ENCODE assay signal across 12 cellular contexts in genomic region chr12:47779943-47780504, GRCh38. TPM values are rescaled to one million over a fixed set of nuclear protein-coding genes. Genes with fewer than 3 reads are reported as not detected.
DNase-seq lines count a peak whose midpoint lies in the region; ATAC-seq and TF ChIP-seq lines count a peak whose summit lies in the region.
"Had no signal": no experiment of that assay in that cellular context is flagged by ENCODE, and none has a peak within 500 bp of the region (broad histone marks: within the 10 kb centered on the region; RNA-seq: fewer than 3 reads in every experiment).

No MANE protein-coding gene starts in this region.

- H3K9me3 ChIP-seq in mammary epithelial cell (replicated peaks; ENCODE audit: insufficient read depth, low read length) (no peaks in the 10 kb centered on the region), gastroesophageal sphincter (no peaks in the 10 kb centered on the region)
- H3K9me3 ChIP-seq: colonic mucosa, mucosa of descending colon had no signal

- in situ Hi-C loops in mammary epithelial cell (cut with MboI; ENCODE audit: low sequenced_read_pairs in 2 of 2), result loop anchor here (5.0 kb wide), 2 partner anchors 38 to 57 kb away; no protein-coding TSS in a partner anchor

- H3K27me3 Mint-ChIP-seq in MCF 10A (ENCODE audit: insufficient read depth, unreplicated experiment) (no peaks in the 10 kb centered on the region), T-cell (no peaks in the 10 kb centered on the region)
- H3K27me3 Mint-ChIP-seq in activated CD8-positive, alpha-beta T cell treated with anti-CD3 and anti-CD28 coated beads for 36 hours, result no peaks in the 10 kb centered on the region

- 87% methylated on average over 10 of the region's 11 CpGs for WGBS in mammary epithelial cell (ENCODE audit: low coverage, missing lambda C conversion rate)
- WGBS in gastroesophageal sphincter (ENCODE audit: low coverage in 1 of 2), 2 donors, result 61% methylated on average over 3 of the region's 11 CpGs; no CpG with 5 or more reads in 1 of the 2 donors

- H3K4me1 ChIP-seq in mammary epithelial cell (ENCODE audit: insufficient read depth, low read length), result peaks cover 59% of the 10 kb centered on the region
- peaks cover 10 to 62% (median 42%) of the 10 kb centered on the region in 3 donors for H3K4me1 ChIP-seq in gastroesophageal sphincter
- H3K4me1 ChIP-seq: colonic mucosa had no signal

- H3K9ac ChIP-seq in mammary epithelial cell (ENCODE audit: insufficient read depth, low read length), result no peak overlapping the region

- TF ChIP-seq POLR2A in gastroesophageal sphincter (IDR thresholded peaks at IDR 0.05), result no peak

- H2AFZ ChIP-seq in mammary epithelial cell (ENCODE audit: low read depth, low read length), result no peak overlapping the region

- H3K27me3 ChIP-seq in mammary epithelial cell (ENCODE audit: insufficient read depth, low read length) (no peaks in the 10 kb centered on the region), gastroesophageal sphincter (no peaks in the 10 kb centered on the region)
- H3K27me3 ChIP-seq: colonic mucosa had no signal

- H3K4me2 ChIP-seq in mammary epithelial cell (ENCODE audit: insufficient read depth, low read depth, low read length), result no peak overlapping the region

- BruUV-seq in MCF 10A (replicated peaks; lab: Mats Ljungman, UMichigan) (TSS peak; percentile 3), mammary epithelial cell (replicated peaks; lab: Mats Ljungman, UMichigan) (no TSS peak)

- intact Hi-C loops in MCF 10A (cut with micrococcal nuclease), result loop anchor here (1.0 to 5.0 kb wide), 5 partner anchors 37 to 128 kb away; partner anchors contain the start of gene HDAC7
- intact Hi-C loops in mammary epithelial cell (cut with micrococcal nuclease), result loop anchor here (1.0 to 10.0 kb wide), 7 partner anchors 21 to 385 kb away; partner anchors contain the start of genes HDAC7 and RAPGEF3
- intact Hi-C loops in activated CD8-positive, alpha-beta T cell treated with anti-CD3 and anti-CD28 coated beads for 36 hours (cut with micrococcal nuclease), result loop anchor here (5.0 kb wide), 2 partner anchors 57 to 63 kb away; no protein-coding TSS in a partner anchor

- H3K4me3 Mint-ChIP-seq in MCF 10A (ENCODE audit: unreplicated experiment), result no peak overlapping the region
- H3K4me3 Mint-ChIP-seq in activated CD8-positive, alpha-beta T cell treated with anti-CD3 and anti-CD28 coated beads for 36 hours, result peak overlapping the region; percentile 7
- H3K4me3 Mint-ChIP-seq in T-cell, result no peak overlapping the region
- H3K4me3 Mint-ChIP-seq: activated T-cell treated with anti-CD3 and anti-CD28 coated beads, Interleukin-2, amount 50 U/mL, for 4 hours; T-helper 1 cell treated with Interleukin-12 subunit alpha and Interleukin-12 subunit beta and Interleukin-4 antibody, amounts not matched to agents 30 μg/mL and 1 μg/mL, for 36 hours had no signal

- H3K36me3 Mint-ChIP-seq in MCF 10A (ENCODE audit: insufficient read depth, unreplicated experiment) (peaks cover 22% of the 10 kb centered on the region), T-cell (peaks cover 11% of the 10 kb centered on the region)
- H3K36me3 Mint-ChIP-seq in activated CD8-positive, alpha-beta T cell treated with anti-CD3 and anti-CD28 coated beads for 36 hours (ENCODE audit: low read depth), result peaks cover 13% of the 10 kb centered on the region

- dilution Hi-C loops in mammary epithelial cell (cut with HindIII; ENCODE audit: low sequenced_read_pairs), result loop anchor here (5.0 kb wide), 3 partner anchors 37 to 67 kb away; partner anchors contain the start of gene HDAC7

- no peaks in the 10 kb centered on the region for H4K20me1 ChIP-seq in mammary epithelial cell (ENCODE audit: insufficient read depth, low read length)

- POLR2A ChIA-PET in MCF 10A (lab: Yijun Ruan, JAX), result interaction anchor here (1.3 to 2.7 kb wide), 6 partner anchors 10 to 57 kb away, joined by 3 to 29 read pairs (median 5); no protein-coding TSS in a partner anchor
- POLR2A ChIA-PET in activated CD8-positive, alpha-beta T cell treated with anti-CD3 and anti-CD28 coated beads for 36 hours (lab: Charles Lee), result interaction anchor here (0.6 to 4.9 kb wide), 16 partner anchors 10 to 68 kb away, joined by 3 to 35 read pairs (median 4); no protein-coding TSS in a partner anchor
- POLR2A ChIA-PET in T-cell (lab: Charles Lee), result no interaction called here

- H3K27ac ChIP-seq in mammary epithelial cell (ENCODE audit: insufficient read depth, low read depth, low read length) (no peak overlapping the region), gastroesophageal sphincter (peak overlapping the region in 3 of 4 donors; percentile 65 to 80 (median 78)), substantia nigra (ENCODE audit: low read depth, low read length, poor library complexity, severe bottlenecking) (peak overlapping the region; percentile 99)
- H3K27ac ChIP-seq: colonic mucosa had no signal

- DNase-seq in MCF 10A (ENCODE audit: unreplicated experiment) (no peak), mammary epithelial cell (no peak), substantia nigra (lab: John Stamatoyannopoulos, UW) (no peak), T-cell (no peak), NCI-H1436 (lab: John Stamatoyannopoulos, UW) (no peak), ureter (ENCODE audit: low spot score) (no peak)
- DNase-seq in activated CD8-positive, alpha-beta T cell treated with anti-CD3 and anti-CD28 coated beads for 36 hours, result no peak

- H3K4me3 ChIP-seq in mammary epithelial cell (replicated peaks in 1 of 3; ENCODE audit: insufficient read depth in 1 of 3, low read depth in 2 of 3, low read length in 3 of 3) (no peak overlapping the region), gastroesophageal sphincter (no peak overlapping the region)
- H3K4me3 ChIP-seq: colonic mucosa, mucosa of descending colon had no signal

- peaks cover 4% of the 10 kb centered on the region for H3K79me2 ChIP-seq in mammary epithelial cell (ENCODE audit: insufficient read depth, low read length)

- H3K36me3 ChIP-seq in mammary epithelial cell (ENCODE audit: insufficient read depth, low read length), result peaks cover 3% of the 10 kb centered on the region
- H3K36me3 ChIP-seq in gastroesophageal sphincter, result peaks cover 0 to 51% of the 10 kb centered on the region in 2 donors
- H3K36me3 ChIP-seq: colonic mucosa had no signal

- H3K4me1 Mint-ChIP-seq in MCF 10A (ENCODE audit: insufficient read depth, unreplicated experiment), result peaks cover 30% of the 10 kb centered on the region
- peaks cover 28% of the 10 kb centered on the region for H3K4me1 Mint-ChIP-seq in activated CD8-positive, alpha-beta T cell treated with anti-CD3 and anti-CD28 coated beads for 36 hours (ENCODE audit: low read depth)
- peaks cover 9 to 12% (median 12%) of the 10 kb centered on the region in 3 donors for H3K4me1 Mint-ChIP-seq in T-cell

- no peaks in the 10 kb centered on the region for H3K9me3 Mint-ChIP-seq in MCF 10A (ENCODE audit: unreplicated experiment)
- H3K9me3 Mint-ChIP-seq in activated CD8-positive, alpha-beta T cell treated with anti-CD3 and anti-CD28 coated beads for 36 hours, result no peaks in the 10 kb centered on the region
- no peaks in the 10 kb centered on the region for H3K9me3 Mint-ChIP-seq in T-cell
- H3K9me3 Mint-ChIP-seq: activated T-cell treated with anti-CD3 and anti-CD28 coated beads, Interleukin-2, amount 50 U/mL, for 4 hours; T-helper 1 cell treated with Interleukin-12 subunit alpha and Interleukin-12 subunit beta and Interleukin-4 antibody, amounts not matched to agents 30 μg/mL and 1 μg/mL, for 36 hours had no signal

- no peak for TF ChIP-seq EP300 in gastroesophageal sphincter (IDR thresholded peaks at IDR 0.05)

- CTCF ChIA-PET in MCF 10A (lab: Yijun Ruan, JAX), result interaction anchor here (0.5 to 38.2 kb wide), 23 partner anchors 8 to 531 kb away, joined by 3 to 843 read pairs (median 5); partner anchors contain the start of gene ENDOU
- CTCF ChIA-PET in mammary epithelial cell (lab: Charles Lee; ENCODE audit: low non-redundant PET), result interaction anchor here (0.7 kb wide), 2 partner anchors 38 to 58 kb away, joined by 4 read pairs; no protein-coding TSS in a partner anchor
- CTCF ChIA-PET in activated CD8-positive, alpha-beta T cell treated with anti-CD3 and anti-CD28 coated beads for 36 hours (lab: Charles Lee), result interaction anchor here (0.8 to 19.4 kb wide), 22 partner anchors 9 to 184 kb away, joined by 3 to 685 read pairs (median 6); partner anchors contain the start of gene TMEM106C
- CTCF ChIA-PET in T-cell (lab: Charles Lee), result interaction anchor here (0.6 to 3.7 kb wide), 15 partner anchors 13 to 1055 kb away, joined by 3 to 17 read pairs (median 5); partner anchors contain the start of gene RAPGEF3 (in 2 of the 2)

- TF ChIP-seq CTCF in MCF 10A (IDR thresholded peaks at IDR 0.05; ENCODE audit: unreplicated experiment) (no peak), mammary epithelial cell (conservative IDR thresholded peaks at IDR 0.05 in 1 of 2, IDR thresholded peaks at IDR 0.05 in 1 of 2; ENCODE audit: extremely low read depth in 1 of 2, insufficient read depth in 1 of 2, low read depth in 1 of 2, low read length in 2 of 2) (no peak), gastroesophageal sphincter (IDR thresholded peaks at IDR 0.05) (no peak)
- TF ChIP-seq CTCF in activated CD8-positive, alpha-beta T cell treated with anti-CD3 and anti-CD28 coated beads for 36 hours (IDR thresholded peaks at IDR 0.05), result no peak

- H3K27ac Mint-ChIP-seq in MCF 10A (ENCODE audit: low read depth, unreplicated experiment) (no peak overlapping the region), T-cell (no peak overlapping the region)
- H3K27ac Mint-ChIP-seq in activated CD8-positive, alpha-beta T cell treated with anti-CD3 and anti-CD28 coated beads for 36 hours, result no peak overlapping the region

- no peak for ATAC-seq in activated CD8-positive, alpha-beta T cell treated with anti-CD3 and anti-CD28 coated beads for 36 hours
- ATAC-seq in gastroesophageal sphincter (no peak), T-cell (replicated peaks in 1 of 4) (no peak)

RNA-seq across cellular contexts. Expression of gene SLC48A1, which starts 7.0 kb away (rescaled TPM):
- 19.4 and 20.2 TPM in 2 replicates for total RNA-seq in MCF 10A (2022)
- 10 to 100 TPM; 22.0 to 29.3 TPM for total RNA-seq in mammary epithelial cell
- 11.8 TPM for polyA plus RNA-seq in mammary epithelial cell
- 22.0 TPM for polyA minus RNA-seq in mammary epithelial cell
- total RNA-seq in activated CD8-positive, alpha-beta T cell treated with anti-CD3 and anti-CD28 coated beads for 36 hours, result 10 to 100 TPM in 1 of 2 experiments, 1 to 10 TPM in 1; 8.8 to 10.2 TPM
- 10 to 100 TPM; 40.7 to 66.8 (median 53.3) TPM for total RNA-seq in gastroesophageal sphincter
- 10 to 100 TPM in 3 of 5 donors, 1 to 10 TPM in 2; 5.8 to 13.7 (median 10.2) TPM for total RNA-seq in T-cell
- 41.3 TPM for total RNA-seq in ureter

RNA-seq across cellular contexts. Expression of gene RAPGEF3, which starts 21.3 kb away (rescaled TPM):
- total RNA-seq in MCF 10A (2022) (1.4 and 3.4 TPM in 2 replicates), mammary epithelial cell (10 to 100 TPM in 1 of 2 donors, 1 to 10 TPM in 1; 9.7 to 41.0 TPM), gastroesophageal sphincter (10 to 100 TPM; 19.3 to 56.8 (median 25.5) TPM), T-cell (under 1 TPM; 0.25 to 0.99 (median 0.82) TPM), ureter (83.4 TPM)
- polyA plus RNA-seq in mammary epithelial cell, result 6.2 TPM
- 10.0 TPM for polyA minus RNA-seq in mammary epithelial cell
- total RNA-seq in activated CD8-positive, alpha-beta T cell treated with anti-CD3 and anti-CD28 coated beads for 36 hours, result under 1 TPM; 0.56 to 0.58 TPM

RNA-seq across cellular contexts. Expression of gene HDAC7, which starts 39.7 kb away (rescaled TPM):
- total RNA-seq in MCF 10A (2022) (65.0 and 80.1 TPM in 2 replicates), mammary epithelial cell (10 to 100 TPM; 17.7 to 72.1 TPM), gastroesophageal sphincter (10 to 100 TPM; 55.9 to 96.5 (median 59.4) TPM), T-cell (100 to 1,000 TPM; 142 to 192 (median 165) TPM), ureter (144 TPM)
- polyA plus RNA-seq in mammary epithelial cell, result 30.5 TPM
- polyA minus RNA-seq in mammary epithelial cell, result 96.1 TPM
- 100 to 1,000 TPM; 373 to 382 TPM for total RNA-seq in activated CD8-positive, alpha-beta T cell treated with anti-CD3 and anti-CD28 coated beads for 36 hours

RNA-seq across cellular contexts. Expression of gene ENDOU, which starts 54.7 kb away (rescaled TPM):
- total RNA-seq in MCF 10A (2022) (not detected in 2 replicates), mammary epithelial cell (not detected), gastroesophageal sphincter (1 to 10 TPM in 2 of 4 donors, under 1 TPM in 2; 0.42 to 1.9 (median 0.75) TPM), T-cell (not detected), ureter (0.89 TPM)
- not detected for polyA plus RNA-seq in mammary epithelial cell
- polyA minus RNA-seq in mammary epithelial cell, result not detected
- total RNA-seq in activated CD8-positive, alpha-beta T cell treated with anti-CD3 and anti-CD28 coated beads for 36 hours, result not detected
- total RNA-seq: colonic mucosa had no signal

Comparison
In these comparisons a context has a peak if more than half of its experiments do, and no peak if none do; other contexts are left out.
1. POLR2A ChIA-PET loops: an anchor here in MCF 10A (1.3 to 2.7 kb wide) and activated CD8-positive, alpha-beta T cell treated with anti-CD3 and anti-CD28 coated beads for 36 hours (0.6 to 4.9 kb wide); none called in T-cell.